Comparison of ENCODE assay signal across 19 cellular contexts in the genomic region with DNA sequence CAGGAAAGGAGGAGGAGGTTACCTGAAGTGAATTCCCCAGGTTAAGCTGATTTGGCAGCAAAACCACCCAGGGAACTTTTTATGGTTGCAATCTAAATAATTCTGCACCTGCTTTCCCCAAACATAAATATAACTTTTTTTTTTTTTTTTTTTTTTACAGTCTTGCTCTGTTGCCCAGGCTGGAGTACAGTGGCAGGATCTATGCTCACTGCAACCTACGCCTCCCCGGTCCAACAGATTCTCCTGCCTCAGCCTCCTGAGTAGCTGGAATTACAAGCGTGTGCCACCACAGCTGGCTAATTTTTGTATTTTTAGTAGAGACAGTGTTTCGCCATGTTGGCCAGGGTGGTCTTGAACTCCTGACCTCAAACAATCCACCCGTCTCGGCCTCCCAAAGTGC. TPM values are rescaled to one million over a fixed set of nuclear protein-coding genes. Genes with fewer than 3 reads are reported as not detected.
DNase-seq lines count a peak whose midpoint lies in the region; ATAC-seq and TF ChIP-seq lines count a peak whose summit lies in the region.
"Had no signal": no experiment of that assay in that cellular context is flagged by ENCODE, and none has a peak within 500 bp of the region (broad histone marks: within the 10 kb centered on the region; RNA-seq: fewer than 3 reads in every experiment).

No MANE protein-coding gene starts in this region.

- H3K27me3 ChIP-seq in heart left ventricle (no peaks in the 10 kb centered on the region), gastrocnemius medialis (no peaks in the 10 kb centered on the region)
- H3K27me3 ChIP-seq: BLaER1, ovary had no signal

- H3K4me3 ChIP-seq in heart left ventricle (peak overlapping the region in 9 of 12 donors; percentile 15 to 47 (median 36)), gastrocnemius medialis (peak overlapping the region in 1 of 4 donors; percentile 14)
- H3K4me3 ChIP-seq: BLaER1, ovary had no signal

- intact Hi-C loops in heart left ventricle (cut with DNase I) (loop anchor here in 1 of 10 donors (5.0 kb wide), 1 partner anchor 48 kb away; no protein-coding TSS in a partner anchor), left cardiac atrium (cut with DNase I) (no loop called here), left colon (cut with DNase I, micrococcal nuclease) (no loop called here), gastrocnemius medialis (cut with DNase I; ENCODE audit: low total_unique reads) (no loop called here)

- H3K9me3 ChIP-seq in heart left ventricle (peaks cover 0 to 19% (median 8%) of the 10 kb centered on the region in 12 donors), gastrocnemius medialis (no peaks in the 10 kb centered on the region)
- H3K9me3 ChIP-seq: ovary had no signal

- WGBS in heart left ventricle, 4 donors: 50 to 65% (median 60%) methylated on average over 6 of the region's 6 CpGs

- peak overlapping the region; percentile 50 to 85 (median 76) for H3K27ac ChIP-seq in heart left ventricle
- H3K27ac ChIP-seq in gastrocnemius medialis: peak overlapping the region; percentile 80 to 85 (median 84)
- H3K27ac ChIP-seq: BLaER1, ovary had no signal

- TF ChIP-seq CTCF in heart left ventricle (IDR thresholded peaks at IDR 0.05) (no peak), gastrocnemius medialis (IDR thresholded peaks at IDR 0.05 in 4 of 5, conservative IDR thresholded peaks at IDR 0.05 in 1 of 5) (no peak)

- H3K4me1 ChIP-seq in heart left ventricle (peaks cover 0 to 20% (median 7%) of the 10 kb centered on the region in 12 donors), gastrocnemius medialis (peaks cover 16 to 20% of the 10 kb centered on the region in 2 donors)
- H3K4me1 ChIP-seq: BLaER1 had no signal

- no peak for TF ChIP-seq POLR2A in heart left ventricle (IDR thresholded peaks at IDR 0.05)
- no peak for TF ChIP-seq POLR2A in gastrocnemius medialis (IDR thresholded peaks at IDR 0.05)

- in situ Hi-C loops in gastrocnemius medialis (cut with MboI; ENCODE audit: low sequenced_read_pairs in 4 of 4): no loop called here

- no peak for DNase-seq in heart left ventricle
- DNase-seq in left cardiac atrium: no peak
- no peak for DNase-seq in left colon
- DNase-seq in gastrocnemius medialis: no peak
- no peak for DNase-seq in COLO829 (ENCODE audit: low spot score)
- DNase-seq: activated CD4-positive, alpha-beta T cell treated with anti-CD3 and anti-CD28 coated beads for 1 hour; activated CD8-positive, alpha-beta T cell treated with anti-CD3 and anti-CD28 coated beads, Interleukin-2, amount 10 ng/mL, durations not matched to agents 7 days and 5 days; effector CD4-positive, alpha-beta T cell; EL; mesendoderm; natural killer cell; NCI-H2107; stimulated activated CD4-positive, alpha-beta T cell treated with anti-CD3 and anti-CD28 coated beads, Interleukin-2, amount 100 ng/mL, for 24 hours had no signal

- H3K36me3 ChIP-seq in heart left ventricle: no peaks in the 10 kb centered on the region
- peaks cover 0 to 4% of the 10 kb centered on the region in 2 donors for H3K36me3 ChIP-seq in gastrocnemius medialis
- H3K36me3 ChIP-seq: BLaER1, ovary had no signal

- ATAC-seq in heart left ventricle (peak in 1 of 4 donors; percentile 35), left cardiac atrium (no peak), left colon (peak; percentile 52), gastrocnemius medialis (no peak), HG02588 (IDR thresholded peaks at IDR 0.05; ENCODE audit: unreplicated experiment) (no peak), GM18868 (IDR thresholded peaks at IDR 0.05; ENCODE audit: unreplicated experiment) (no peak), GM21515 (IDR thresholded peaks at IDR 0.05; ENCODE audit: unreplicated experiment) (no peak)
- ATAC-seq: activated CD8-positive, alpha-beta T cell treated with anti-CD3 and anti-CD28 coated beads, Interleukin-2, amount 10 ng/mL, durations not matched to agents 7 days and 5 days; natural killer cell; stimulated activated effector memory CD8-positive, alpha-beta T cell treated with anti-CD3 and anti-CD28 coated beads, Interleukin-12 subunit alpha, Interleukin-12 subunit beta, amount 100 ng/mL, for 72 hours had no signal

RNA-seq across cellular contexts. Expression of a gene that starts 16.1 kb away (rescaled TPM):
- total RNA-seq in heart left ventricle (100 to 1,000 TPM; 204 to 496 (median 427) TPM), left cardiac atrium (100 to 1,000 TPM; 260 to 326 TPM), left colon (100 to 1,000 TPM; 283 to 395 TPM), gastrocnemius medialis (100 to 1,000 TPM; 230 to 419 (median 317) TPM)
- polyA plus RNA-seq in heart left ventricle: 100 to 1,000 TPM; 128 to 232 TPM
